Comparison of ENCODE assay signal across 1 cellular context in genomic region chr17:42322382-42323267, GRCh38.
TF ChIP-seq lines count a peak whose summit lies in the region.

No MANE protein-coding gene starts in this region.

TF ChIP-seq in H1, 55 proteins besides CTCF, POLR2A, EP300 and RAD21 (continued from another document):
- TF ChIP-seq BACH1 (IDR thresholded peaks at IDR 0.05; ENCODE audit: low read length) (no peak), FOSL1 (IDR thresholded peaks at IDR 0.05; ENCODE audit: insufficient read depth, low read depth, low read length) (no peak), SRF (IDR thresholded peaks at IDR 0.05; ENCODE audit: low read depth, low read length) (no peak), TEAD4 (IDR thresholded peaks at IDR 0.05; ENCODE audit: low read depth, low read length) (no peak), CBX5 (IDR thresholded peaks at IDR 0.05; ENCODE audit: low read depth, low read length) (no peak), RBBP5 (IDR thresholded peaks at IDR 0.05; ENCODE audit: borderline replicate concordance, low read depth, low read length) (no peak), TCF12 (IDR thresholded peaks at IDR 0.05; ENCODE audit: low read depth, low read length) (no peak), SP1 (IDR thresholded peaks at IDR 0.05; ENCODE audit: low read depth, low read length) (no peak), HDAC2 (IDR thresholded peaks at IDR 0.05; ENCODE audit: borderline replicate concordance in 1 of 2, low read depth in 2 of 2, low read length in 2 of 2) (no peak), POLR2AphosphoS5 (IDR thresholded peaks at IDR 0.05; ENCODE audit: low read depth, low read length) (0 out of 2 replicates have a peak, but pooled peaks have one; percentile 39), SIN3A (conservative IDR thresholded peaks at IDR 0.05 in 1 of 2, IDR thresholded peaks at IDR 0.05 in 1 of 2; ENCODE audit: low read depth in 1 of 2, low read length in 2 of 2) (peak in 1 of 2 experiments; percentile 68; a peak in 2 of 4 replicates), TAF1 (IDR thresholded peaks at IDR 0.05; ENCODE audit: low read depth, low read length) (no peak), BRCA1 (IDR thresholded peaks at IDR 0.05; ENCODE audit: low read depth, low read length) (no peak), CHD7 (IDR thresholded peaks at IDR 0.05; ENCODE audit: insufficient replicate concordance, low read length) (no peak), YY1 (IDR thresholded peaks at IDR 0.05; ENCODE audit: low read depth, low read length) (peak; percentile 70), TBP (IDR thresholded peaks at IDR 0.05; ENCODE audit: low read depth, low read length) (no peak)
- TF ChIP-seq, protein P1, sequence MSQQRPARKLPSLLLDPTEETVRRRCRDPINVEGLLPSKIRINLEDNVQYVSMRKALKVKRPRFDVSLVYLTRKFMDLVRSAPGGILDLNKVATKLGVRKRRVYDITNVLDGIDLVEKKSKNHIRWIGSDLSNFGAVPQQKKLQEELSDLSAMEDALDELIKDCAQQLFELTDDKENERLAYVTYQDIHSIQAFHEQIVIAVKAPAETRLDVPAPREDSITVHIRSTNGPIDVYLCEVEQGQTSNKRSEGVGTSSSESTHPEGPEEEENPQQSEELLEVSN (IDR thresholded peaks at IDR 0.05), result no peak
- TF ChIP-seq, protein P2, sequence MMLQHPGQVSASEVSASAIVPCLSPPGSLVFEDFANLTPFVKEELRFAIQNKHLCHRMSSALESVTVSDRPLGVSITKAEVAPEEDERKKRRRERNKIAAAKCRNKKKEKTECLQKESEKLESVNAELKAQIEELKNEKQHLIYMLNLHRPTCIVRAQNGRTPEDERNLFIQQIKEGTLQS (IDR thresholded peaks at IDR 0.05; ENCODE audit: insufficient read depth, low read depth, low read length), result 0 out of 2 replicates have a peak, but pooled peaks have one; percentile 14
- TF ChIP-seq, protein P3, sequence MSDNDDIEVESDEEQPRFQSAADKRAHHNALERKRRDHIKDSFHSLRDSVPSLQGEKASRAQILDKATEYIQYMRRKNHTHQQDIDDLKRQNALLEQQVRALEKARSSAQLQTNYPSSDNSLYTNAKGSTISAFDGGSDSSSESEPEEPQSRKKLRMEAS (IDR thresholded peaks at IDR 0.05), result 0 out of 2 replicates have a peak, but pooled peaks have one; percentile 12
